ENCODE assay signal across 24 cellular contexts in genomic region chr18:58174285-58174684, GRCh38.
A peak's percentile ranks its signal among the peaks of the same experiment; 100 is the strongest.
DNase-seq lines count a peak whose midpoint lies in the region; FAIRE-seq and TF ChIP-seq lines count a peak whose summit lies in the region.
"Had no signal": no experiment of that assay in that cellular context is flagged by ENCODE, and none has a peak within 500 bp of the region (broad histone marks: within the 10 kb centered on the region; RNA-seq: fewer than 3 reads in every experiment).

No MANE protein-coding gene starts in this region.

- peak; percentile 47 for DNase-seq in ELF-1 (ENCODE audit: low read depth, low spot score)
- no peak for DNase-seq in HTR-8/SVneo (ENCODE audit: insufficient read length, low spot score)
- no peak for DNase-seq in glutamatergic neuron
- no peak for DNase-seq in type B pancreatic cell (ENCODE audit: extremely low spot score, unreplicated experiment)
- no peak for DNase-seq in GM19238 (ENCODE audit: insufficient read length, low spot score)
- DNase-seq in activated gamma-delta T cell treated with Interleukin-2 at 50 U/mL for 16 hours: no peak
- no peak for DNase-seq in COR-L47 (lab: John Stamatoyannopoulos, UW)
- DNase-seq: CD4-positive, CD25-positive, alpha-beta regulatory T cell; KBM-7; MV-4-11; NCI-H1105; NCI-H1436 treated with DMSO at 0.1 percent for 48 hours; NCI-H187 treated with DMSO at 0.1 percent for 48 hours; NCI-H2107; NCI-H446; NCI-H524 treated with DMSO at 0.1 percent for 48 hours; NCI-H774; SIG-M5; SK-N-SH had no signal

- H3K27ac Mint-ChIP-seq in glutamatergic neuron (ENCODE audit: unreplicated experiment) (peak overlapping the region; percentile 95), type B pancreatic cell (peak overlapping the region; percentile 37)
- H3K27ac Mint-ChIP-seq: CD4-positive, CD25-positive, alpha-beta regulatory T cell had no signal

- peak; percentile 23 for FAIRE-seq in HTR-8/SVneo (lab: Jason Lieb, UNC)
- FAIRE-seq: A204.1, G401.6, GM12878, H54, RCC 7860 had no signal

- TF ChIP-seq CTCF in glutamatergic neuron (IDR thresholded peaks at IDR 0.05; ENCODE audit: partially characterized antibody, unreplicated experiment) (no peak), type B pancreatic cell (conservative IDR thresholded peaks at IDR 0.05) (no peak)

- H3K4me3 Mint-ChIP-seq in glutamatergic neuron (ENCODE audit: unreplicated experiment) (peak overlapping the region; percentile 66), type B pancreatic cell (no peak overlapping the region)
- H3K4me3 Mint-ChIP-seq: CD4-positive, CD25-positive, alpha-beta regulatory T cell had no signal

- peaks cover 8% of the 10 kb centered on the region for H3K9me3 Mint-ChIP-seq in glutamatergic neuron (ENCODE audit: unreplicated experiment)
- H3K9me3 Mint-ChIP-seq in type B pancreatic cell: no peaks in the 10 kb centered on the region
- H3K9me3 Mint-ChIP-seq: CD4-positive, CD25-positive, alpha-beta regulatory T cell had no signal

- peaks cover 66% of the 10 kb centered on the region for H3K4me1 Mint-ChIP-seq in glutamatergic neuron (ENCODE audit: low read depth, unreplicated experiment)
- peaks cover 36% of the 10 kb centered on the region for H3K4me1 Mint-ChIP-seq in type B pancreatic cell (ENCODE audit: unreplicated experiment)

- peaks cover 9% of the 10 kb centered on the region for H3K27me3 Mint-ChIP-seq in glutamatergic neuron (ENCODE audit: unreplicated experiment)
- H3K27me3 Mint-ChIP-seq in type B pancreatic cell: no peaks in the 10 kb centered on the region
- H3K27me3 Mint-ChIP-seq: CD4-positive, CD25-positive, alpha-beta regulatory T cell had no signal

- no peaks in the 10 kb centered on the region for H3K36me3 Mint-ChIP-seq in glutamatergic neuron (ENCODE audit: unreplicated experiment)
- peaks cover 10% of the 10 kb centered on the region for H3K36me3 Mint-ChIP-seq in type B pancreatic cell
- H3K36me3 Mint-ChIP-seq: CD4-positive, CD25-positive, alpha-beta regulatory T cell had no signal
